Comparison of ENCODE assay signal across 9 cellular contexts in the genomic region with DNA sequence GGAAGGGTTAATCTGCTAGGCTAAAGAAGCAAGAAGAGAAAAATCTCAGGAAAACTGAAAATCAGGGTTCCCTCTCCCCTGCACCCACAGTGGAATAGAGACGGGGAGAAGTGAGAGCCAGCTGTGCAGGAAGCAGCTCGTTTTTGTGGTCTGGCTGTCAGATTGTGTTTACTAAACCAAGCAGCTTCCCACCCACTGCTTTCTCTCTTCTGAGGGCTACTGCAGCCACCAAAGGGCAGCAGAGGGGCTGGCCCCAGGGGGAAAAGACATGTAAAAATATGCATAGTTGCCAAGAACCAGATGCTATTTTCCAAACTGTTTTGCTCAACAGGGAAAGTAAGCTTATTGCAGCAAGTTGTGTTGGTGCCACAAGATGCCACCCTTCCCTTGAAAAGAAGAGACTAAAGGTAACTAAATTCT.
DNase-seq lines count a peak whose midpoint lies in the region; ATAC-seq and TF ChIP-seq lines count a peak whose summit lies in the region.
"Had no signal": no experiment of that assay in that cellular context is flagged by ENCODE, and none has a peak within 500 bp of the region (broad histone marks: within the 10 kb centered on the region; RNA-seq: fewer than 3 reads in every experiment).

No MANE protein-coding gene starts in this region.

- DNase-seq in heart right ventricle (peak in 1 of 2 donors; percentile 23), left ventricle myocardium inferior (no peak), SW480 (ENCODE audit: low spot score) (peak; percentile 17), germinal center (ENCODE audit: low spot score) (no peak), NCI-H2171 (lab: John Stamatoyannopoulos, UW) (no peak), ascending aorta (ENCODE audit: low spot score in 2 of 2) (no peak)

- H3K4me3 ChIP-seq in heart right ventricle = no peak overlapping the region
- no peak overlapping the region for H3K4me3 ChIP-seq in left ventricle myocardium inferior
- H3K4me3 ChIP-seq in rectal smooth muscle tissue (ENCODE audit: low read length) = peak overlapping the region; percentile 32
- H3K4me3 ChIP-seq in ascending aorta = no peak overlapping the region

- ATAC-seq in heart right ventricle (peak in 7 of 8 donors; percentile 25 to 82 (median 37)), HG02981 (IDR thresholded peaks at IDR 0.05; ENCODE audit: unreplicated experiment) (peak; percentile 59)
- ATAC-seq: naive thymus-derived CD8-positive, alpha-beta T cell had no signal

- TF ChIP-seq CTCF in heart right ventricle (IDR thresholded peaks at IDR 0.05) (peak in 2 of 9 donors; percentile 7 to 15), left ventricle myocardium inferior (IDR thresholded peaks at IDR 0.05; ENCODE audit: borderline replicate concordance) (no peak), ascending aorta (IDR thresholded peaks at IDR 0.05) (no peak)

- intact Hi-C loops in heart right ventricle (cut with DNase I) = no loop called here
- intact Hi-C loops in left ventricle myocardium inferior (cut with micrococcal nuclease) = no loop called here
- intact Hi-C loops in ascending aorta (cut with DNase I) = no loop called here

- H3K9ac ChIP-seq in rectal smooth muscle tissue (ENCODE audit: low read length) = no peak overlapping the region

- no peaks in the 10 kb centered on the region for H3K36me3 ChIP-seq in heart right ventricle
- no peaks in the 10 kb centered on the region for H3K36me3 ChIP-seq in left ventricle myocardium inferior
- no peaks in the 10 kb centered on the region for H3K36me3 ChIP-seq in rectal smooth muscle tissue (ENCODE audit: control insufficient read depth, insufficient read depth, low read length)
- H3K36me3 ChIP-seq in ascending aorta = no peaks in the 10 kb centered on the region

- H3K9me3 ChIP-seq in heart right ventricle (no peaks in the 10 kb centered on the region), left ventricle myocardium inferior (replicated peaks) (no peaks in the 10 kb centered on the region), ascending aorta (no peaks in the 10 kb centered on the region)

- no peaks in the 10 kb centered on the region for H3K27me3 ChIP-seq in heart right ventricle
- no peaks in the 10 kb centered on the region for H3K27me3 ChIP-seq in left ventricle myocardium inferior (ENCODE audit: low read depth)
- H3K27me3 ChIP-seq in rectal smooth muscle tissue (ENCODE audit: control insufficient read depth, insufficient read depth, low read length) = no peaks in the 10 kb centered on the region
- no peaks in the 10 kb centered on the region for H3K27me3 ChIP-seq in ascending aorta

- H3K27ac ChIP-seq in heart right ventricle = no peak overlapping the region
- no peak overlapping the region for H3K27ac ChIP-seq in left ventricle myocardium inferior (replicated peaks)
- H3K27ac ChIP-seq in rectal smooth muscle tissue (ENCODE audit: low read depth, low read length) = peak overlapping the region; percentile 45
- no peak overlapping the region for H3K27ac ChIP-seq in ascending aorta

- peaks cover 0 to 11% (median 0%) of the 10 kb centered on the region in 9 donors for H3K4me1 ChIP-seq in heart right ventricle
- H3K4me1 ChIP-seq in left ventricle myocardium inferior = peaks cover 9% of the 10 kb centered on the region
- peaks cover 8% of the 10 kb centered on the region for H3K4me1 ChIP-seq in rectal smooth muscle tissue (ENCODE audit: control insufficient read depth, insufficient read depth, low read length)
- H3K4me1 ChIP-seq in ascending aorta = no peaks in the 10 kb centered on the region

- WGBS in heart right ventricle, 2 donors = 23 to 43% methylated on average over 2 of the region's 2 CpGs
